In genomic region chr10:102720775-102721301, GRCh38 we compare ENCODE assay signal across 16 cellular contexts.
"Had no signal": no experiment of that assay in that cellular context is flagged by ENCODE, and none has a peak within 500 bp of the region (broad histone marks: within the 10 kb centered on the region; RNA-seq: fewer than 3 reads in every experiment).

No MANE protein-coding gene starts in this region.

- H3K9me3 ChIP-seq: gastrocnemius medialis, psoas muscle had no signal

- H3K27ac Mint-ChIP-seq: activated naive CD8-positive, alpha-beta T cell treated with anti-CD3 and anti-CD28 coated beads, Interleukin-2, amount 50 U/mL, for 24 hours; effector memory CD8-positive, alpha-beta T cell; natural killer cell; stimulated activated memory B cell treated with anti-CD40 and anti-IgM and Interleukin-4, amounts not matched to agents 10 μg/mL and 1 μg/mL and 100 μg/mL, for 72 hours; T-cell had no signal

- H3K4me3 Mint-ChIP-seq: activated naive CD8-positive, alpha-beta T cell treated with anti-CD3 and anti-CD28 coated beads, Interleukin-2, amount 50 U/mL, for 24 hours; effector memory CD8-positive, alpha-beta T cell; natural killer cell; stimulated activated memory B cell treated with anti-CD40 and anti-IgM and Interleukin-4, amounts not matched to agents 10 μg/mL and 1 μg/mL and 100 μg/mL, for 72 hours; T-cell had no signal

- H3K27me3 ChIP-seq: gastrocnemius medialis, heart left ventricle had no signal

- H3K27ac ChIP-seq: gastrocnemius medialis, heart left ventricle, psoas muscle had no signal

- H3K36me3 ChIP-seq: gastrocnemius medialis, heart left ventricle had no signal

- H3K4me3 ChIP-seq: gastrocnemius medialis, heart left ventricle, lung, psoas muscle had no signal

- DNase-seq: activated CD4-positive, CD25-positive, alpha-beta regulatory T cell treated with anti-CD3 and anti-CD28 coated beads, Interleukin-2, amount 50 U/mL, for 72 hours; activated naive CD4-positive, alpha-beta T cell treated with Interleukin-2 at 50 U/mL for 16 hours; activated naive CD8-positive, alpha-beta T cell treated with anti-CD3 and anti-CD28 coated beads, Interleukin-2, amount 50 U/mL, for 24 hours; dermis blood vessel endothelial cell; effector memory CD8-positive, alpha-beta T cell; gastrocnemius medialis; heart left ventricle; left cardiac atrium; natural killer cell; psoas muscle; stimulated activated CD4-positive, alpha-beta T cell treated with anti-CD3 and anti-CD28 coated beads, Interleukin-12 subunit alpha, Interleukin-12 subunit beta, amount 100 ng/mL, for 4 hours; T-cell; T-helper 9 cell had no signal

- H3K36me3 Mint-ChIP-seq: natural killer cell had no signal

- H3K9me3 Mint-ChIP-seq: activated naive CD8-positive, alpha-beta T cell treated with anti-CD3 and anti-CD28 coated beads, Interleukin-2, amount 50 U/mL, for 24 hours; activated T-helper 17 cell treated with anti-CD3 and anti-CD28 coated beads, Interleukin-2, amount 50 U/mL, for 72 hours; effector memory CD8-positive, alpha-beta T cell; natural killer cell; stimulated activated memory B cell treated with anti-CD40 and anti-IgM and Interleukin-4, amounts not matched to agents 10 μg/mL and 1 μg/mL and 100 μg/mL, for 72 hours had no signal

- H3K27me3 Mint-ChIP-seq: activated naive CD8-positive, alpha-beta T cell treated with anti-CD3 and anti-CD28 coated beads, Interleukin-2, amount 50 U/mL, for 24 hours; activated T-helper 17 cell treated with anti-CD3 and anti-CD28 coated beads, Interleukin-2, amount 50 U/mL, for 72 hours; effector memory CD8-positive, alpha-beta T cell; stimulated activated memory B cell treated with anti-CD40 and anti-IgM and Interleukin-4, amounts not matched to agents 10 μg/mL and 1 μg/mL and 100 μg/mL, for 72 hours; T-cell had no signal

- ATAC-seq: activated naive CD8-positive, alpha-beta T cell treated with anti-CD3 and anti-CD28 coated beads, Interleukin-2, amount 50 U/mL, for 24 hours; activated T-helper 17 cell treated with anti-CD3 and anti-CD28 coated beads, Interleukin-2, amount 50 U/mL, for 72 hours; effector memory CD8-positive, alpha-beta T cell; gastrocnemius medialis; heart left ventricle; natural killer cell; psoas muscle; stimulated activated memory B cell treated with anti-CD40 and anti-IgM and Interleukin-4, amounts not matched to agents 10 μg/mL and 1 μg/mL and 100 μg/mL, for 72 hours; T-cell had no signal
